In genomic region chr15:43510230-43511011, GRCh38 we compare ENCODE assay signal across 8 cellular contexts. TPM values are rescaled to one million over a fixed set of nuclear protein-coding genes. Genes with fewer than 3 reads are reported as not detected.
DNase-seq lines count a peak whose midpoint lies in the region; ATAC-seq and TF ChIP-seq lines count a peak whose summit lies in the region.

No MANE protein-coding gene starts in this region.

- H2AFZ ChIP-seq in OCI-LY3 (ENCODE audit: low read depth, low read length), result peak overlapping the region; percentile 97

- H3K27ac ChIP-seq in OCI-LY3 (ENCODE audit: low read length) (0 out of 2 replicates have a peak overlapping the region, but pooled peaks have one; percentile 9), epithelial cell of prostate (peak overlapping the region; percentile 52)

- intact Hi-C loops in mucosa of descending colon (cut with DNase I, micrococcal nuclease), result no loop called here

- no peaks in the 10 kb centered on the region for H4K20me1 ChIP-seq in OCI-LY3 (ENCODE audit: insufficient read depth, low read length)

- H3K36me3 ChIP-seq in OCI-LY3 (replicated peaks; ENCODE audit: low read depth, low read length) (no peaks in the 10 kb centered on the region), mucosa of descending colon (ENCODE audit: low read depth) (no peaks in the 10 kb centered on the region)

- ATAC-seq in GM21528 (IDR thresholded peaks at IDR 0.05; ENCODE audit: low FRiP score, unreplicated experiment), result peak; percentile 97
- peak; percentile 99 for ATAC-seq in mucosa of descending colon

- TF ChIP-seq CTCF in OCI-LY3 (IDR thresholded peaks at IDR 0.05; ENCODE audit: low read depth, low read length), result no peak
- TF ChIP-seq CTCF in mucosa of descending colon (IDR thresholded peaks at IDR 0.05), result no peak

- DNase-seq in DMS114 treated with DMSO at 0.1 percent for 48 hours (lab: John Stamatoyannopoulos, UW; ENCODE audit: unreplicated experiment), result peak; percentile 94
- peak; percentile 85 for DNase-seq in HuH-7.5 (ENCODE audit: low spot score)
- DNase-seq in activated T-cell treated with anti-CD3 and anti-CD28 coated beads for 24 hours (ENCODE audit: low read depth), result peak; percentile 96
- peak; percentile 61 for DNase-seq in epithelial cell of prostate (ENCODE audit: low read depth, low spot score)
- peak; percentile 97 to 99 (median 97) for DNase-seq in mucosa of descending colon
- peak; percentile 87 to 92 for DNase-seq in stimulated activated CD8-positive, alpha-beta memory T cell treated with anti-CD3 and anti-CD28 coated beads, Interleukin-4, amount 100 ng/mL, for 1 hour (ENCODE audit: low read depth in 2 of 2, low spot score in 1 of 2)

- H3K4me2 ChIP-seq in OCI-LY3 (ENCODE audit: low read length), result peak overlapping the region; percentile 99

- no peaks in the 10 kb centered on the region for H3K9me3 ChIP-seq in OCI-LY3 (ENCODE audit: insufficient read depth, low read length)
- H3K9me3 ChIP-seq in mucosa of descending colon, result no peaks in the 10 kb centered on the region

- peaks cover 9% of the 10 kb centered on the region for H3K4me1 ChIP-seq in OCI-LY3 (ENCODE audit: low read length)
- peaks cover 10% of the 10 kb centered on the region for H3K4me1 ChIP-seq in mucosa of descending colon (ENCODE audit: low read depth)

- peak overlapping the region; percentile 96 for H3K4me3 ChIP-seq in OCI-LY3 (ENCODE audit: low read length)
- H3K4me3 ChIP-seq in mucosa of descending colon, result peak overlapping the region; percentile 20

- H3K27me3 ChIP-seq in OCI-LY3 (ENCODE audit: low read depth, low read length), result peaks cover 14% of the 10 kb centered on the region

- H3K79me2 ChIP-seq in OCI-LY3 (ENCODE audit: low read length), result no peaks in the 10 kb centered on the region

- peak overlapping the region; percentile 73 for H3K9ac ChIP-seq in OCI-LY3 (ENCODE audit: low read length)

RNA-seq across cellular contexts. Expression of gene MAP1A, which starts 7.0 kb away (rescaled TPM):
- 10 to 100 TPM in 1 of 3 donors, 1 to 10 TPM in 2; 1.9 to 59.4 (median 7.9) TPM for total RNA-seq in mucosa of descending colon

RNA-seq across cellular contexts. Expression of gene TP53BP1, which starts 17.5 kb away (rescaled TPM):
- total RNA-seq in mucosa of descending colon, result 10 to 100 TPM; 31.8 to 46.5 (median 41.6) TPM

Comparison
In these comparisons a context has a peak if more than half of its experiments do, and no peak if none do; other contexts are left out.
1. Peak in every context shown above with its lines: DNase-seq, ATAC-seq, H3K4me3 ChIP-seq and H3K27ac ChIP-seq.